Comparison of ENCODE assay signal across 8 cellular contexts in the genomic region with DNA sequence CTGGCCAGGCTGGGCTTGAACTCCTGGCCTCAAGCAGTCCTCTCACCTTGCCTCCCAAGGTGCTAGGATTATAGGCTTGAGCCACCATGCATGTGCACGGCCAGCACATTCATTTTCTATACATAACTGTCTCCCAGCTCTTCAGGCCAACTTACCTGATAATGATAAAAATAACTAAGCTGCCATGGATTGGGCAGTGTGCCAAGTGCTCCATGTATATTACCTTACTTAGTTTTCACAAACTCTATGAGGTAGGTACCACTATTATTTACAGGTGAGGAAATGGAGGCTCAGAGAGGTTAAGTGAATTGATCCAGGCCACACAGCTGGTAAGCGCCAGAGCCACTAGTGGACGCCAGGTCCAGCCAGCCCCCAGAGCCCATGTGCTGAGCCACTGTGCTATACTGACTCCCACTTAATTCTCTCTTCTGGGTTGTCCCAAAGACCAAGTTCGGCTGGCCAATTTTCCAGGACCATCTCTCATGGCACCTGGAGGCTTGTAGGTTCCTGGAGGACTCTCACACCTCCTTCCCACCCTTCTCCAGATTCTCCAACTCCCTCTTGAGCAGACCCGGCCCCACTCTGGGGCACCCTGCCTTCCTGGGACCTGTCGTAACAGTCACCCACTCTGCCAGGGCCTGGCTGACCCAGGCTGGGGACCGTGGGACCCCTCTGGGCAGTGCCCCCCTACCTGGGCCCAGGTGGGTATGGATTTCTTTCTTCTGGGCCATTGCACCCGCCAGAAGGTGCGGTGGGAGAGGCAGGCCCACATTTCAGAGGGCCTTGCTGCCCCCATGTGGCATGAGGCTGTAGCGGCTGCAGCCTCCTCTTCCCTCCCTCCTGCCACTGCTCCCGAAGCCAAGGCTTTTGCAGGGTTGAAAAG. TPM values are rescaled to one million over a fixed set of nuclear protein-coding genes. Genes with fewer than 3 reads are reported as not detected.
A peak's percentile ranks its signal among the peaks of the same experiment; 100 is the strongest.
DNase-seq lines count a peak whose midpoint lies in the region; ATAC-seq and TF ChIP-seq lines count a peak whose summit lies in the region.

No MANE protein-coding gene starts in this region.

- no peak for ATAC-seq in GM21390 (IDR thresholded peaks at IDR 0.05; ENCODE audit: unreplicated experiment)

- peak overlapping the region in 1 of 8 donors; percentile 9 for H3K27ac ChIP-seq in spleen

- TF ChIP-seq POLR2A in spleen (IDR thresholded peaks at IDR 0.05), result no peak

- H3K36me3 ChIP-seq in spleen, result peaks cover 0 to 6% (median 0%) of the 10 kb centered on the region in 6 donors

- peaks cover 0 to 22% (median 0%) of the 10 kb centered on the region in 7 donors for H3K27me3 ChIP-seq in spleen (replicated peaks in 1 of 7)

- intact Hi-C loops in spleen (cut with DNase I; ENCODE audit: low total_unique reads), result no loop called here

- in situ Hi-C loops in GM13977 (cut with MboI; ENCODE audit: low pct_unique_long_range_greater_than_20kb, low sequenced_read_pairs, unreplicated experiment), result loop anchor here (10.0 to 25.0 kb wide), 2 partner anchors 183 to 356 kb away; no protein-coding TSS in a partner anchor

- WGBS in spleen, 5 donors, result 46 to 52% (median 49%) methylated on average over 10 to 11 of the region's 11 CpGs

- DNase-seq in A172 (ENCODE audit: low spot score) (peak; percentile 54), GM13977 (ENCODE audit: low spot score) (peak; percentile 73), NCI-H146 (lab: John Stamatoyannopoulos, UW) (peak; percentile 58), T-helper 2 cell (peak; percentile 9 to 68 (median 42)), astrocyte of the hippocampus (ENCODE audit: low read depth, low spot score) (peak; percentile 85), hippocampal formation (lab: John Stamatoyannopoulos, UW) (peak; percentile 64 to 67), spleen (peak; percentile 86)

- peaks cover 0 to 41% (median 29%) of the 10 kb centered on the region in 6 donors for H3K4me1 ChIP-seq in spleen

- no peaks in the 10 kb centered on the region for H3K9me3 ChIP-seq in spleen

- no peak overlapping the region for H3K4me3 ChIP-seq in spleen

- peak; percentile 97 for TF ChIP-seq CTCF in GM13977 (IDR thresholded peaks at IDR 0.05; ENCODE audit: extremely low read depth, insufficient read depth, missing control alignments)
- peak; percentile 67 to 90 (median 83) for TF ChIP-seq CTCF in spleen (IDR thresholded peaks at IDR 0.05 in 8 of 11, conservative IDR thresholded peaks at IDR 0.05 in 3 of 11)

RNA-seq across cellular contexts. Expression of a gene that starts 30.2 kb away (rescaled TPM):
- total RNA-seq in A172 (2014; rRNA removed; shearing (Covaris generic)), result 9.9 and 13.5 TPM in 2 replicates
- total RNA-seq in spleen, result 10 to 100 TPM; 14.9 to 33.8 (median 24.7) TPM
- polyA plus RNA-seq in spleen, result 1 to 10 TPM; 4.2 to 9.6 (median 5.1) TPM

RNA-seq across cellular contexts. Expression of a gene that starts 39.4 kb away (rescaled TPM):
- total RNA-seq in A172 (2014; rRNA removed; shearing (Covaris generic)), result 20.8 and 24.7 TPM in 2 replicates
- 10 to 100 TPM; 38.2 to 62.7 (median 47.7) TPM for total RNA-seq in spleen
- polyA plus RNA-seq in spleen, result 10 to 100 TPM in 1 of 3 donors, 1 to 10 TPM in 2; 4.1 to 15.8 (median 6.3) TPM
